Comparison of ENCODE assay signal across 30 cellular contexts in the genomic region with DNA sequence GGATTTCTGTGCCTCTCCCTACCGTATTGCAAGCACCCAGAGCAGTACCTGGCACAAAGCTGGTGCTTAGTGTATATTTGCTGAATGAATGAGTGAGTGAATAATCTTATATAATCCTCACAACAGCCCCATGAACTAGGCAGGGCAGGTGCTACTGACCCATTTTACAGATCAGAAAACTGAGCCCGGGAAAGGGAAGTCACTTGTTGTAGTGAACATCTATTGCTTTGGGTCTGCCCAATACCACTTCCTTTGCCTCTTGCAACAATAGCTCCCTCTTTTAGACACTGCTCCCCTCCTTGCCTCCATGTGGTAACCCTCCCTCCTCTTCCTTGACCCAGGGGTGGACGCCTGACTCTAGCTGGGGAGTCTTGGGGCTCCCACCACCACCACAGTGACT. TPM values are rescaled to one million over a fixed set of nuclear protein-coding genes. Genes with fewer than 3 reads are reported as not detected.
DNase-seq lines count a peak whose midpoint lies in the region; ATAC-seq, FAIRE-seq and TF ChIP-seq lines count a peak whose summit lies in the region.
"Had no signal": no experiment of that assay in that cellular context is flagged by ENCODE, and none has a peak within 500 bp of the region (broad histone marks: within the 10 kb centered on the region; RNA-seq: fewer than 3 reads in every experiment).

No MANE protein-coding gene starts in this region.

- CTCF ChIA-PET in K562 (lab: Yijun Ruan, JAX; ENCODE audit: low intra/inter-chr PET ratio): no interaction called here

- H3K9me3 ChIP-seq in T-helper 17 cell (ENCODE audit: control insufficient read depth, low read length, poor library complexity, severe bottlenecking) (no peaks in the 10 kb centered on the region), K562 (replicated peaks; ENCODE audit: control insufficient read depth, insufficient read depth, low read depth, low read length) (no peaks in the 10 kb centered on the region), spleen (no peaks in the 10 kb centered on the region), tibial nerve (no peaks in the 10 kb centered on the region)
- H3K9me3 ChIP-seq: BE2C, BLaER1 had no signal

- 29% methylated on average over 3 of the region's 3 CpGs for WGBS in K562 (ENCODE audit: insufficient coverage, low coverage, missing lambda C conversion rate)
- 77 to 95% (median 87%) methylated on average over 3 of the region's 3 CpGs for WGBS in spleen, 5 donors
- WGBS in tibial nerve, 2 donors: 91 to 92% methylated on average over 3 of the region's 3 CpGs

- H3K4me2 ChIP-seq in K562 (ENCODE audit: insufficient read depth, low read length): no peak overlapping the region
- H3K4me2 ChIP-seq: BLaER1 had no signal

- no peak for FAIRE-seq in K562 (lab: Jason Lieb, UNC)
- FAIRE-seq: A204.1, GM12878, GM12892, GM18507 had no signal

- intact Hi-C loops in K562 (cut with micrococcal nuclease) (no loop called here), spleen (cut with DNase I; ENCODE audit: low total_unique reads) (no loop called here)

- TF ChIP-seq POLR2A in K562 (conservative IDR thresholded peaks at IDR 0.05): no peak
- no peak for TF ChIP-seq POLR2A in spleen (IDR thresholded peaks at IDR 0.05)
- no peak for TF ChIP-seq POLR2A in tibial nerve (IDR thresholded peaks at IDR 0.05)

- POLR2A ChIA-PET in K562 (lab: Yijun Ruan, JAX): no interaction called here

- ATAC-seq in T-helper 17 cell (no peak), K562 (no peak), HG03432 (IDR thresholded peaks at IDR 0.05; ENCODE audit: unreplicated experiment) (no peak)
- ATAC-seq: GM12878 had no signal

- no peak overlapping the region for H2AFZ ChIP-seq in K562 (ENCODE audit: low read depth, low read length)

- H3K27me3 Mint-ChIP-seq in T-helper 17 cell: no peaks in the 10 kb centered on the region
- H3K27me3 Mint-ChIP-seq: CD4-positive, alpha-beta memory T cell had no signal

- no peak overlapping the region for H3K9ac ChIP-seq in K562 (ENCODE audit: insufficient read depth in 1 of 2, low read depth in 2 of 2, low read length in 2 of 2)
- H3K9ac ChIP-seq: BLaER1 had no signal

- DNase-seq in T-helper 17 cell: no peak
- DNase-seq in K562 (ENCODE audit: extremely low read depth in 1 of 4, low spot score in 3 of 4): no peak
- DNase-seq in spleen: peak; percentile 36
- DNase-seq in tibial nerve (ENCODE audit: low spot score in 2 of 2): no peak
- DNase-seq: 8988T; ACHN; BE2C; C1 segment of cervical spinal cord; CD4-positive, alpha-beta memory T cell; CD4-positive, CD25-positive, alpha-beta regulatory T cell; CD8-positive, alpha-beta memory T cell; COR-L47; DMS 273 treated with DMSO at 0.1 percent for 48 hours; DMS153; DMS53; DMS79; DND-41; EL; GDM1 had no signal

- in situ Hi-C loops in K562 (cut with MboI): no loop called here

- H3K4me1 ChIP-seq in K562 (replicated peaks in 1 of 2; ENCODE audit: control insufficient read depth in 2 of 2, insufficient read depth in 2 of 2, low read length in 2 of 2) (0 out of 5 replicates have a peak, but pooled peaks cover 0 to 3% of the 10 kb centered on the region in 2 experiments), spleen (peaks cover 0 to 11% (median 3%) of the 10 kb centered on the region in 6 donors), tibial nerve (peaks cover 0 to 8% (median 0%) of the 10 kb centered on the region in 4 donors)

- no TSS peak for BruUV-seq in K562 (replicated peaks; lab: Mats Ljungman, UMichigan)

- peaks cover 10% of the 10 kb centered on the region for H3K4me1 Mint-ChIP-seq in T-helper 17 cell
- H3K4me1 Mint-ChIP-seq: CD4-positive, CD25-positive, alpha-beta regulatory T cell; CD8-positive, alpha-beta memory T cell had no signal

- H4K20me1 ChIP-seq in K562 (replicated peaks; ENCODE audit: control insufficient read depth, insufficient read depth, low read length): no peaks in the 10 kb centered on the region
- H4K20me1 ChIP-seq: BLaER1 had no signal

- no peaks in the 10 kb centered on the region for H3K9me1 ChIP-seq in K562 (ENCODE audit: control insufficient read depth, insufficient read depth, low read length)

- no peaks in the 10 kb centered on the region for H3K79me2 ChIP-seq in K562 (ENCODE audit: control insufficient read depth, insufficient read depth, low read length)

- H3K4me3 ChIP-seq in K562 (no peak overlapping the region), spleen (no peak overlapping the region), tibial nerve (no peak overlapping the region)
- H3K4me3 ChIP-seq: BLaER1, GM12878 had no signal

- H3K36me3 ChIP-seq in K562 (ENCODE audit: control insufficient read depth, insufficient read depth, low read length) (no peaks in the 10 kb centered on the region), spleen (no peaks in the 10 kb centered on the region), tibial nerve (no peaks in the 10 kb centered on the region)
- H3K36me3 ChIP-seq: BE2C, BLaER1 had no signal

- no peaks in the 10 kb centered on the region for H3K36me3 Mint-ChIP-seq in T-helper 17 cell (ENCODE audit: low read depth)
- H3K36me3 Mint-ChIP-seq: CD14-positive monocyte; CD4-positive, alpha-beta memory T cell; CD4-positive, CD25-positive, alpha-beta regulatory T cell; CD8-positive, alpha-beta memory T cell had no signal

- TF ChIP-seq RAD21 in K562 (CRISPR knock-in tag; conservative IDR thresholded peaks at IDR 0.05 in 1 of 2, IDR thresholded peaks at IDR 0.05 in 1 of 2): no peak

- H3K27me3 ChIP-seq in K562 (ENCODE audit: control insufficient read depth in 2 of 2, insufficient read depth in 2 of 2, low read length in 2 of 2) (peaks cover 0 to 8% of the 10 kb centered on the region in 2 experiments; a peak in 1 of 5 replicates), spleen (replicated peaks in 1 of 7) (no peaks in the 10 kb centered on the region), tibial nerve (no peaks in the 10 kb centered on the region)
- H3K27me3 ChIP-seq: BE2C, BLaER1 had no signal

- TF ChIP-seq CTCF in K562 (IDR thresholded peaks at IDR 0.05 in 2 of 3, conservative IDR thresholded peaks at IDR 0.05 in 1 of 3; ENCODE audit: insufficient read depth in 2 of 3, low read depth in 1 of 3, low read length in 3 of 3): no peak
- TF ChIP-seq CTCF in spleen (IDR thresholded peaks at IDR 0.05 in 8 of 11, conservative IDR thresholded peaks at IDR 0.05 in 3 of 11): no peak
- TF ChIP-seq CTCF in tibial nerve (IDR thresholded peaks at IDR 0.05): no peak

- no peak overlapping the region for H3K27ac ChIP-seq in K562 (ENCODE audit: extremely low read depth, low read depth, low read length)
- H3K27ac ChIP-seq in spleen: no peak overlapping the region
- no peak overlapping the region for H3K27ac ChIP-seq in tibial nerve
- H3K27ac ChIP-seq: BLaER1 had no signal

- H3K27ac Mint-ChIP-seq in T-helper 17 cell: peak overlapping the region; percentile 51
- H3K27ac Mint-ChIP-seq: CD4-positive, CD25-positive, alpha-beta regulatory T cell had no signal

- no peak overlapping the region for H3K4me3 Mint-ChIP-seq in T-helper 17 cell
- H3K4me3 Mint-ChIP-seq: CD14-positive monocyte; CD4-positive, alpha-beta memory T cell; CD4-positive, CD25-positive, alpha-beta regulatory T cell; CD8-positive, alpha-beta memory T cell had no signal

- TF ChIP-seq EP300 in K562 (IDR thresholded peaks at IDR 0.05; ENCODE audit: low read length) (no peak), tibial nerve (IDR thresholded peaks at IDR 0.05) (no peak)

RNA-seq across cellular contexts. Expression of gene CDCP2, which starts 3.1 kb away (rescaled TPM):
- total RNA-seq in T-helper 17 cell: not detected
- 0.14 and 0.21 TPM in 2 replicates for total RNA-seq in K562 (2011; cell fraction: chromatin; rRNA removed; ENCODE audit: low replicate concordance)
- total RNA-seq in K562 (2011; cell fraction: nucleolus; rRNA removed): not detected in 2 replicates
- 0.22 TPM in 1 of 2 replicates, not detected in the other for total RNA-seq in K562 (2011; cell fraction: nucleoplasm; rRNA removed)
- not detected in 2 replicates for total RNA-seq in K562 (2014; rRNA removed)
- 0.06 TPM in 1 of 2 replicates, not detected in the other for total RNA-seq in K562 (2014; rRNA removed; fragmentation: Illumina TruSeq; extraction: Trizol)
- total RNA-seq in K562 (2015; rRNA removed; fragmentation: Illumina TruSeq; extraction: Trizol): not detected in 2 replicates
- total RNA-seq in K562 (2021): not detected in 2 replicates
- not detected in 2 replicates for polyA plus RNA-seq in K562 (2011; rRNA removed)
- polyA plus RNA-seq in K562 (2011; cell fraction: cytosol; rRNA removed): 0.03 TPM in 1 of 2 replicates, not detected in the other
- polyA plus RNA-seq in K562 (2011; cell fraction: nucleus; rRNA removed): not detected in 2 replicates
- polyA plus RNA-seq in K562 (2012): not detected in 2 replicates
- polyA plus RNA-seq in K562 (2014; fragmentation: Illumina TruSeq; extraction: Trizol): not detected in 2 replicates
- polyA plus RNA-seq in K562 (2014; fragmentation: Nextera tagmentation; extraction: Ambion mirVana): not detected
- 0.05 TPM in 1 of 2 replicates, not detected in the other for polyA plus RNA-seq in K562 (2014; rRNA removed)
- polyA minus RNA-seq in K562 (2011; rRNA and poly(A)+ RNA removed): 0.09 TPM in 1 of 2 replicates, not detected in the other
- not detected in 2 replicates for polyA minus RNA-seq in K562 (2011; cell fraction: cytosol; rRNA and poly(A)+ RNA removed)
- not detected in 2 replicates for polyA minus RNA-seq in K562 (2011; cell fraction: nucleus; rRNA and poly(A)+ RNA removed)
- 1 to 10 TPM in 2 of 7 donors, under 1 TPM in 5; 0.23 to 1.6 (median 0.85) TPM for total RNA-seq in spleen
- polyA plus RNA-seq in spleen: not detected
- under 1 TPM in 2 of 4 donors, not detected in 2; 0.30 to 0.44 TPM for total RNA-seq in tibial nerve
- total RNA-seq: A673; CD8-positive, alpha-beta memory T cell; Daoy; G401 had no signal
- polyA plus RNA-seq: AG04450; CD14-positive monocyte; CD4-positive, alpha-beta memory T cell; CD4-positive, CD25-positive, alpha-beta regulatory T cell; CD8-positive, alpha-beta memory T cell; GM12878 had no signal

RNA-seq across cellular contexts. Expression of gene CYB5RL, which starts 50.1 kb away (rescaled TPM):
- total RNA-seq in T-helper 17 cell (1 to 10 TPM; 2.9 to 4.6 TPM), K562 (2014; rRNA removed) (7.9 and 9.6 TPM in 2 replicates), K562 (2014; rRNA removed; fragmentation: Illumina TruSeq; extraction: Trizol) (8.3 and 11.2 TPM in 2 replicates), K562 (2015; rRNA removed; fragmentation: Illumina TruSeq; extraction: Trizol) (10.5 and 12.7 TPM in 2 replicates), K562 (2021) (15.2 and 16.9 TPM in 2 replicates), spleen (10 to 100 TPM in 4 of 7 donors, 1 to 10 TPM in 3; 6.6 to 15.1 (median 11.0) TPM), tibial nerve (1 to 10 TPM; 4.8 to 6.7 (median 5.5) TPM)
- total RNA-seq in K562 (2011; cell fraction: chromatin; rRNA removed; ENCODE audit: low replicate concordance): 21.5 and 31.8 TPM in 2 replicates
- total RNA-seq in K562 (2011; cell fraction: nucleolus; rRNA removed): 25.8 and 27.7 TPM in 2 replicates
- total RNA-seq in K562 (2011; cell fraction: nucleoplasm; rRNA removed): 22.4 and 29.6 TPM in 2 replicates
- polyA plus RNA-seq in K562 (2011; rRNA removed) (11.3 and 12.3 TPM in 2 replicates), K562 (2014; fragmentation: Illumina TruSeq; extraction: Trizol) (14.7 and 18.0 TPM in 2 replicates), K562 (2014; fragmentation: Nextera tagmentation; extraction: Ambion mirVana) (1 to 10 TPM; 8.8 to 8.9 TPM), K562 (2014; rRNA removed) (9.4 and 13.3 TPM in 2 replicates), spleen (1 to 10 TPM; 1.3 to 3.5 (median 1.5) TPM)
- 15.1 and 18.6 TPM in 2 replicates for polyA plus RNA-seq in K562 (2011; cell fraction: cytosol; rRNA removed)
- 11.4 and 21.0 TPM in 2 replicates for polyA plus RNA-seq in K562 (2011; cell fraction: nucleus; rRNA removed)
- polyA plus RNA-seq in K562 (2012): 9.8 and 11.3 TPM in 2 replicates
- 8.3 and 14.1 TPM in 2 replicates for polyA minus RNA-seq in K562 (2011; rRNA and poly(A)+ RNA removed)
- 6.2 and 7.9 TPM in 2 replicates for polyA minus RNA-seq in K562 (2011; cell fraction: cytosol; rRNA and poly(A)+ RNA removed)
- polyA minus RNA-seq in K562 (2011; cell fraction: nucleus; rRNA and poly(A)+ RNA removed): 8.2 and 11.0 TPM in 2 replicates

RNA-seq across cellular contexts. Expression of gene MRPL37, which starts 50.2 kb away (rescaled TPM):
- total RNA-seq in T-helper 17 cell (10 to 100 TPM; 25.7 to 29.8 TPM), K562 (2014; rRNA removed) (193 and 248 TPM in 2 replicates), K562 (2014; rRNA removed; fragmentation: Illumina TruSeq; extraction: Trizol) (152 TPM in 2 replicates), K562 (2015; rRNA removed; fragmentation: Illumina TruSeq; extraction: Trizol) (175 and 180 TPM in 2 replicates), K562 (2021) (226 and 236 TPM in 2 replicates), spleen (10 to 100 TPM; 38.3 to 55.9 (median 50.1) TPM), tibial nerve (10 to 100 TPM; 39.5 to 60.6 (median 44.3) TPM)
- 14.4 and 25.2 TPM in 2 replicates for total RNA-seq in K562 (2011; cell fraction: chromatin; rRNA removed; ENCODE audit: low replicate concordance)
- 24.8 and 26.6 TPM in 2 replicates for total RNA-seq in K562 (2011; cell fraction: nucleolus; rRNA removed)
- total RNA-seq in K562 (2011; cell fraction: nucleoplasm; rRNA removed): 26.0 and 33.7 TPM in 2 replicates
- polyA plus RNA-seq in K562 (2011; rRNA removed) (66.9 and 72.9 TPM in 2 replicates), K562 (2014; fragmentation: Illumina TruSeq; extraction: Trizol) (244 and 303 TPM in 2 replicates), K562 (2014; fragmentation: Nextera tagmentation; extraction: Ambion mirVana) (10 to 100 TPM; 52.2 to 79.7 TPM), K562 (2014; rRNA removed) (202 and 235 TPM in 2 replicates), spleen (10 to 100 TPM; 20.4 to 42.5 (median 38.4) TPM)
- polyA plus RNA-seq in K562 (2011; cell fraction: cytosol; rRNA removed): 93.0 and 93.1 TPM in 2 replicates
- 36.4 and 42.0 TPM in 2 replicates for polyA plus RNA-seq in K562 (2011; cell fraction: nucleus; rRNA removed)
- 179 and 203 TPM in 2 replicates for polyA plus RNA-seq in K562 (2012)
- polyA minus RNA-seq in K562 (2011; rRNA and poly(A)+ RNA removed): 31.8 and 36.8 TPM in 2 replicates
- polyA minus RNA-seq in K562 (2011; cell fraction: cytosol; rRNA and poly(A)+ RNA removed): 32.4 and 42.5 TPM in 2 replicates
- polyA minus RNA-seq in K562 (2011; cell fraction: nucleus; rRNA and poly(A)+ RNA removed): 12.3 and 19.7 TPM in 2 replicates
